15 cellular contexts compared by ENCODE assay signal in genomic region chr10:53786236-53786635, GRCh38.
A peak's percentile ranks its signal among the peaks of the same experiment; 100 is the strongest.
DNase-seq lines count a peak whose midpoint lies in the region; ATAC-seq, FAIRE-seq and TF ChIP-seq lines count a peak whose summit lies in the region.
"Had no signal": no experiment of that assay in that cellular context is flagged by ENCODE, and none has a peak within 500 bp of the region (broad histone marks: within the 10 kb centered on the region; RNA-seq: fewer than 3 reads in every experiment).

No MANE protein-coding gene starts in this region.

- H3K36me3 Mint-ChIP-seq in HFFc6 (ENCODE audit: low read depth), result no peaks in the 10 kb centered on the region; the same call in 1 of the 2 replicates
- H3K36me3 Mint-ChIP-seq in activated naive CD4-positive, alpha-beta T cell treated with anti-CD3 and anti-CD28 coated beads, Interleukin-2, amount 10 ng/mL, durations not matched to agents 7 days and 5 days, result no peaks in the 10 kb centered on the region
- H3K36me3 Mint-ChIP-seq: activated naive CD8-positive, alpha-beta T cell treated with anti-CD3 and anti-CD28 coated beads for 36 hours; CD8-positive, alpha-beta T cell had no signal

- no peak for FAIRE-seq in small intestine (lab: Jason Lieb, UNC)
- FAIRE-seq: keratinocyte had no signal

- peaks cover 36% of the 10 kb centered on the region for H3K9me3 Mint-ChIP-seq in HFFc6
- peaks cover 11% of the 10 kb centered on the region for H3K9me3 Mint-ChIP-seq in activated naive CD4-positive, alpha-beta T cell treated with anti-CD3 and anti-CD28 coated beads, Interleukin-2, amount 10 ng/mL, durations not matched to agents 7 days and 5 days

- H3K27me3 ChIP-seq in GM06990 (replicated peaks; ENCODE audit: control insufficient read depth, insufficient read depth, low read length) (no peaks in the 10 kb centered on the region), RWPE2 (ENCODE audit: insufficient read depth, poor library complexity, severe bottlenecking) (no peaks in the 10 kb centered on the region), small intestine (ENCODE audit: control insufficient read depth in 2 of 2, insufficient read depth in 2 of 2, low read length in 2 of 2) (no peaks in the 10 kb centered on the region)
- H3K27me3 ChIP-seq: sigmoid colon had no signal

- H3K4me1 ChIP-seq in RWPE2 (ENCODE audit: insufficient read depth, poor library complexity, severe bottlenecking) (no peaks in the 10 kb centered on the region), small intestine (ENCODE audit: control insufficient read depth in 2 of 2, insufficient read depth in 1 of 2, low read depth in 1 of 2, low read length in 1 of 2) (no peaks in the 10 kb centered on the region)
- H3K4me1 ChIP-seq: sigmoid colon had no signal

- H3K9me3 ChIP-seq in RWPE2 (ENCODE audit: severe bottlenecking) (no peaks in the 10 kb centered on the region), small intestine (ENCODE audit: control insufficient read depth, low read depth) (no peaks in the 10 kb centered on the region)
- H3K9me3 ChIP-seq: sigmoid colon, thoracic aorta had no signal

- no peak overlapping the region for H3K4me3 Mint-ChIP-seq in HFFc6
- H3K4me3 Mint-ChIP-seq in activated naive CD4-positive, alpha-beta T cell treated with anti-CD3 and anti-CD28 coated beads, Interleukin-2, amount 10 ng/mL, durations not matched to agents 7 days and 5 days, result no peak overlapping the region
- H3K4me3 Mint-ChIP-seq: activated naive CD8-positive, alpha-beta T cell treated with anti-CD3 and anti-CD28 coated beads for 36 hours; CD8-positive, alpha-beta T cell had no signal

- H3K36me3 ChIP-seq in GM06990 (ENCODE audit: control insufficient read depth, insufficient read depth, low read length) (no peaks in the 10 kb centered on the region), RWPE2 (ENCODE audit: low read depth) (no peaks in the 10 kb centered on the region), small intestine (ENCODE audit: control insufficient read depth in 2 of 2, insufficient read depth in 2 of 2, low read length in 2 of 2) (no peaks in the 10 kb centered on the region)
- H3K36me3 ChIP-seq: sigmoid colon, thoracic aorta had no signal

- no peak overlapping the region for H3K4me3 ChIP-seq in GM06990 (replicated peaks; ENCODE audit: low read depth, low read length)
- H3K4me3 ChIP-seq in RWPE2 (ENCODE audit: severe bottlenecking), result no peak overlapping the region
- H3K4me3 ChIP-seq in small intestine (ENCODE audit: low read depth in 1 of 2, low read length in 2 of 2), result no peak overlapping the region
- H3K4me3 ChIP-seq: sigmoid colon, thoracic aorta had no signal

- no peak for DNase-seq in GM06990 (ENCODE audit: extremely low read depth, insufficient read length)
- no peak for DNase-seq in HFFc6
- DNase-seq in RWPE2 (ENCODE audit: low spot score), result no peak
- peak; percentile 31 for DNase-seq in iPS-NIHi11 (ENCODE audit: low spot score)
- no peak for DNase-seq in small intestine
- DNase-seq in NCI-H2081 (lab: John Stamatoyannopoulos, UW), result no peak
- no peak for DNase-seq in activated naive CD4-positive, alpha-beta T cell treated with anti-CD3 and anti-CD28 coated beads, Interleukin-2, amount 10 ng/mL, durations not matched to agents 7 days and 5 days
- DNase-seq: activated naive CD8-positive, alpha-beta T cell treated with anti-CD3 and anti-CD28 coated beads for 36 hours; CD8-positive, alpha-beta T cell; NCI-H2029; sigmoid colon; T-helper 9 cell had no signal

- no peak for ATAC-seq in RWPE2 (ENCODE audit: low read depth)
- no peak for ATAC-seq in HG02981 (IDR thresholded peaks at IDR 0.05; ENCODE audit: unreplicated experiment)
- ATAC-seq: CD8-positive, alpha-beta T cell had no signal

- H3K27ac Mint-ChIP-seq in HFFc6, result no peak overlapping the region
- no peak overlapping the region for H3K27ac Mint-ChIP-seq in activated naive CD4-positive, alpha-beta T cell treated with anti-CD3 and anti-CD28 coated beads, Interleukin-2, amount 10 ng/mL, durations not matched to agents 7 days and 5 days
- H3K27ac Mint-ChIP-seq: activated naive CD8-positive, alpha-beta T cell treated with anti-CD3 and anti-CD28 coated beads for 36 hours; CD8-positive, alpha-beta T cell had no signal

- H3K4me1 Mint-ChIP-seq in HFFc6 (ENCODE audit: low read depth), result no peaks in the 10 kb centered on the region
- H3K4me1 Mint-ChIP-seq in activated naive CD4-positive, alpha-beta T cell treated with anti-CD3 and anti-CD28 coated beads, Interleukin-2, amount 10 ng/mL, durations not matched to agents 7 days and 5 days, result no peaks in the 10 kb centered on the region
- H3K4me1 Mint-ChIP-seq: activated naive CD8-positive, alpha-beta T cell treated with anti-CD3 and anti-CD28 coated beads for 36 hours had no signal

- CTCF ChIA-PET in activated naive CD4-positive, alpha-beta T cell treated with anti-CD3 and anti-CD28 coated beads, Interleukin-2, amount 10 ng/mL, durations not matched to agents 7 days and 5 days (lab: Charles Lee), result no interaction called here

- no peak overlapping the region for H3K27ac ChIP-seq in RWPE2 (ENCODE audit: poor library complexity, severe bottlenecking)
- H3K27ac ChIP-seq in small intestine (ENCODE audit: low read depth in 1 of 2, low read length in 1 of 2), result no peak overlapping the region
- H3K27ac ChIP-seq: sigmoid colon, thoracic aorta had no signal

- no peaks in the 10 kb centered on the region for H3K27me3 Mint-ChIP-seq in HFFc6 (ENCODE audit: insufficient read depth)
- H3K27me3 Mint-ChIP-seq in activated naive CD4-positive, alpha-beta T cell treated with anti-CD3 and anti-CD28 coated beads, Interleukin-2, amount 10 ng/mL, durations not matched to agents 7 days and 5 days, result no peaks in the 10 kb centered on the region
- H3K27me3 Mint-ChIP-seq: activated naive CD8-positive, alpha-beta T cell treated with anti-CD3 and anti-CD28 coated beads for 36 hours had no signal

- WGBS in small intestine, 3 donors, result 60 to 71% (median 70%) methylated on average over 5 of the region's 5 CpGs

- TF ChIP-seq CTCF in GM06990 (IDR thresholded peaks at IDR 0.05; ENCODE audit: insufficient read depth, low read length, poor library complexity, severe bottlenecking), result peak; percentile 17
- TF ChIP-seq CTCF in HFFc6 (IDR thresholded peaks at IDR 0.05), result peak; percentile 16; the same call in 1 of the 2 replicates
- TF ChIP-seq CTCF in RWPE2 (IDR thresholded peaks at IDR 0.05; ENCODE audit: poor library complexity, severe bottlenecking), result peak; percentile 41
